ENCODE assay signal across 10 cellular contexts in the genomic region with DNA sequence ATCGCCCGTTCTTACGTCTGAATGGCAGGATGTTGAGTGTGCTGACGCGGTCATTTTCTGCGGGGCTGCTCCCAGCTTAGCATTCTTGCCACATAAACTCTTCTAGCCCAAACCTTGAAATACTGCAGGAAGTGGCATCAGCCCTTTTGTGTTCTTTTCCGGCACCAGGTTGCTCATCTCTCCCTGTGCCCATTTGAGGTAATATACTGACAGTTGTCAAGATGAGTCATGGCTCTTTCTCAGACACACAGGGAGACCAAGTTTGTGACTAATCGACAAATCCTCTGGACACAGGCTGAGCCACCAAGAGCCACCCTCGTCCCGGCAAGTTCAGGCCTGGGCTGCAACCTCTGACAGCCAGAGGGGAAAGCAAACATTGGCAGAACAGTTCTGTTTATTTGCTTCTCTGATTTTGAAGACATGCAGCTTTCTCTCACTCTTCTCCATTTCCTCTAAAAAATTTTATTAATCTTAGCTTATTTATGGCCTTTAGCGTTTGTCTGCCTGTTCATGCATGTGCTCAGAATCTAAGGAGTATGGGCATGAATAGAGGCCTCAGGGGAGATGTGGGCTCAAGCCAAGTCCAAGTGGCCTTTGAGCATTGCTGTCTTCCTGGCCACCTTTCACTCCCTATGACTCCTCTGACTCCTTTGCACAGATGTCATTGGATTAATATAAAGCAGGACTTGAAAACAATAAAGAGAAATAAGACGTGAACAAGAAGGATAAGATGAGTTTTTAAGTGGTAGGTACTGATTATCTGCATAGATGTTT.
A peak's percentile ranks its signal among the peaks of the same experiment; 100 is the strongest.
DNase-seq lines count a peak whose midpoint lies in the region; ATAC-seq and TF ChIP-seq lines count a peak whose summit lies in the region.
"Had no signal": no experiment of that assay in that cellular context is flagged by ENCODE, and none has a peak within 500 bp of the region (broad histone marks: within the 10 kb centered on the region; RNA-seq: fewer than 3 reads in every experiment).

No MANE protein-coding gene starts in this region.

- H3K27ac ChIP-seq in C4-2B: peak overlapping the region; percentile 45

- TF ChIP-seq POLR2A in NB4 (IDR thresholded peaks at IDR 0.05; ENCODE audit: extremely low read depth, insufficient read length): no peak

- TF ChIP-seq CTCF in C4-2B (conservative IDR thresholded peaks at IDR 0.05): no peak
- no peak for TF ChIP-seq CTCF in NB4 (IDR thresholded peaks at IDR 0.05; ENCODE audit: low read depth, low read length)

- DNase-seq in NB4 (ENCODE audit: low read depth) (peak; percentile 96), dedifferentiated amniotic fluid mesenchymal stem cell (ENCODE audit: extremely low spot score) (peak; percentile 26), myocyte (ENCODE audit: low read depth) (peak; percentile 92), left lobe of liver (ENCODE audit: low spot score) (no peak), NCI-H1417 (lab: John Stamatoyannopoulos, UW) (no peak)
- DNase-seq: NCI-H774 had no signal

- no peak for ATAC-seq in left lobe of liver
- ATAC-seq in GM18907 (IDR thresholded peaks at IDR 0.05; ENCODE audit: unreplicated experiment): no peak
- no peak for ATAC-seq in GM21367 (IDR thresholded peaks at IDR 0.05; ENCODE audit: unreplicated experiment)
- ATAC-seq: stimulated activated memory B cell treated with anti-CD40 and anti-IgM and Interleukin-4, amounts not matched to agents 10 μg/mL and 1 μg/mL and 100 μg/mL, for 72 hours had no signal

- no peak overlapping the region for H3K4me3 ChIP-seq in NB4 (ENCODE audit: low read depth, low read length)

Comparison
In these comparisons a context has a peak if more than half of its experiments do, and no peak if none do; other contexts are left out.
1. DNase-seq: peak in NB4 (single experiment), dedifferentiated amniotic fluid mesenchymal stem cell (single experiment) and myocyte (single experiment); none in left lobe of liver (single experiment) and NCI-H1417 (0 of 3).